In the genomic region with DNA sequence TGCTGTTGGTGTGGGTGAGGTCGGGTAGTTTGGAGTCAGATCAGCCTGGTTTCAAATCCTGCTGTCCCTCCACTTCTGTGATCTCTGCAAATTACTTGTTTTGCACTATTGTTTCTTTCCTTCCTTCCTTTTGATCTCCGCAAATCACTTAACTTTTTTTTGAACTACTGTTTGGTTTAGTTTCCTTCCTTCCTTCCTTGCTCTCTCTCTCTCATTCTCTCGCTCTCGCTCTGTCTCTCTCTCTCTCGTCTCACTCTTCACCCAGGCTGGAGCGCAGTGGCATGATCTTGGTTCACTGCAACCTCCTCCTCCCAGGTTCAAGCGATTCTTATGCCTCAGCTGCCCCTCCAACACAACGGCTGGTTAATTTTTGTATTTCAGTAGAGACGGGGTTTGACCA, we compare ENCODE assay signal across 1 cellular context.
TF ChIP-seq lines count a peak whose summit lies in the region.

No MANE protein-coding gene starts in this region.

TF ChIP-seq in HepG2, 621 proteins besides CTCF, POLR2A, EP300 and RAD21 (continued from another document):
- TF ChIP-seq, protein P1, sequence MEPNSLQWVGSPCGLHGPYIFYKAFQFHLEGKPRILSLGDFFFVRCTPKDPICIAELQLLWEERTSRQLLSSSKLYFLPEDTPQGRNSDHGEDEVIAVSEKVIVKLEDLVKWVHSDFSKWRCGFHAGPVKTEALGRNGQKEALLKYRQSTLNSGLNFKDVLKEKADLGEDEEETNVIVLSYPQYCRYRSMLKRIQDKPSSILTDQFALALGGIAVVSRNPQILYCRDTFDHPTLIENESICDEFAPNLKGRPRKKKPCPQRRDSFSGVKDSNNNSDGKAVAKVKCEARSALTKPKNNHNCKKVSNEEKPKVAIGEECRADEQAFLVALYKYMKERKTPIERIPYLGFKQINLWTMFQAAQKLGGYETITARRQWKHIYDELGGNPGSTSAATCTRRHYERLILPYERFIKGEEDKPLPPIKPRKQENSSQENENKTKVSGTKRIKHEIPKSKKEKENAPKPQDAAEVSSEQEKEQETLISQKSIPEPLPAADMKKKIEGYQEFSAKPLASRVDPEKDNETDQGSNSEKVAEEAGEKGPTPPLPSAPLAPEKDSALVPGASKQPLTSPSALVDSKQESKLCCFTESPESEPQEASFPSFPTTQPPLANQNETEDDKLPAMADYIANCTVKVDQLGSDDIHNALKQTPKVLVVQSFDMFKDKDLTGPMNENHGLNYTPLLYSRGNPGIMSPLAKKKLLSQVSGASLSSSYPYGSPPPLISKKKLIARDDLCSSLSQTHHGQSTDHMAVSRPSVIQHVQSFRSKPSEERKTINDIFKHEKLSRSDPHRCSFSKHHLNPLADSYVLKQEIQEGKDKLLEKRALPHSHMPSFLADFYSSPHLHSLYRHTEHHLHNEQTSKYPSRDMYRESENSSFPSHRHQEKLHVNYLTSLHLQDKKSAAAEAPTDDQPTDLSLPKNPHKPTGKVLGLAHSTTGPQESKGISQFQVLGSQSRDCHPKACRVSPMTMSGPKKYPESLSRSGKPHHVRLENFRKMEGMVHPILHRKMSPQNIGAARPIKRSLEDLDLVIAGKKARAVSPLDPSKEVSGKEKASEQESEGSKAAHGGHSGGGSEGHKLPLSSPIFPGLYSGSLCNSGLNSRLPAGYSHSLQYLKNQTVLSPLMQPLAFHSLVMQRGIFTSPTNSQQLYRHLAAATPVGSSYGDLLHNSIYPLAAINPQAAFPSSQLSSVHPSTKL (CRISPR knock-in tag; IDR thresholded peaks at IDR 0.05), result no peak
- 0 out of 2 replicates have a peak, but pooled peaks have one; percentile 24 for TF ChIP-seq NONO (IDR thresholded peaks at IDR 0.05)
- TF ChIP-seq NONO (CRISPR knock-in tag; conservative IDR thresholded peaks at IDR 0.05), result no peak
